Comparison of ENCODE assay signal across 1 cellular context in the genomic region with DNA sequence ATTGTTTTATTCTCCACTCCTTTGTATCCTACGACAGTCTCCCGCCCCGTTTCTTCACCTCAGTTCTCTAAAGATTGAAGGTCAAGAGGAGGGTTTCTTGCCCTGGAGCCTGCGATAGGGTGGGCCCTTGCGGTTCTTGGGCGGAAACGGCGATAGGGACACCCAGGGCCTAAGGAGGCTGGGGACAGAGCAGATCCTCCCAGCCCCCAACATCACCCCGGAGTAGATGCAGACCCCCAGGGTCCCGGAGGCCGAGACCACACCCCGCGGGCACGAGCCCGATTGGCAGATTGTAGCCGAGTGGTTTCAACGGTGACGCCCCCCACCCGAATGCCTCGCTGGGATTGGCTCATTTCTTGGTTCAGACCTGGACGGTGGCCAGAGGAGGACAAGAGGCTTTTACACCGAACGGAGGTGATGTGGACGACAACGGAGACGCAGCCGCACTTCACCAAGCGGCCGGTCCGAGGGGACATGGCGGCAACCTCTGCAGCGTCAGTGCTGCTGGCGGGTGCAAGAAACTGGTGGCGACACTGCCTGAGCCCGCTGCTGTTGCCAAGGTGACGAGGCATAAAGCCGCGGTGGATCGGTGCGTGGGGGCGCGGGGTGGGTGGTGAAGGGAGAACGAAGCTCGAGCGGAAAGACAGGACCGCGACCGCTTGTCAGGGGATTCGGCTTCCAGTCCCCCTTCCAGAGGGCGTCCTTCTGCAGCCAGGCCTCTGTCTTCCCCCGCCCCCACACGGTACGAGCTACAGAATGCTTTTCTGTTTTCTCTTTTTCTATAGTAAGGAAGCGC.
TF ChIP-seq lines count a peak whose summit lies in the region.

No MANE protein-coding gene starts in this region.

TF ChIP-seq in K562, 482 proteins besides CTCF, POLR2A, EP300 and RAD21 (continued from another document and continues in another):
- TF ChIP-seq ARID4B (CRISPR knock-in tag; IDR thresholded peaks at IDR 0.05) (peak; percentile 90), NR2C2 (CRISPR knock-in tag; IDR thresholded peaks at IDR 0.05) (0 out of 2 replicates have a peak, but pooled peaks have one; percentile 26), NR2C2 (tag; IDR thresholded peaks at IDR 0.05) (peak; percentile 43; the same call in 1 of the 2 replicates), GABPB1 (CRISPR knock-in tag; IDR thresholded peaks at IDR 0.05) (peak; percentile 77), BDP1 (IDR thresholded peaks at IDR 0.05; ENCODE audit: insufficient read depth, insufficient read length) (no peak), LCOR (CRISPR knock-in tag; IDR thresholded peaks at IDR 0.05) (peak; percentile 76; the same call in 1 of the 2 replicates), CREB1 (IDR thresholded peaks at IDR 0.05) (peak; percentile 52), CREB1 (CRISPR knock-in tag; IDR thresholded peaks at IDR 0.05) (peak; percentile 61), CAMTA2 (CRISPR knock-in tag; conservative IDR thresholded peaks at IDR 0.05) (0 out of 2 replicates have a peak, but pooled peaks have one; percentile 68), FIP1L1 (IDR thresholded peaks at IDR 0.05; ENCODE audit: low read depth, low read length, poor library complexity, severe bottlenecking) (peak; percentile 39), ZBTB9 (CRISPR knock-in tag; IDR thresholded peaks at IDR 0.05) (peak; percentile 80; the same call in 1 of the 2 replicates), CC2D1A (IDR thresholded peaks at IDR 0.05) (peak; percentile 70; the same call in 1 of the 2 replicates), ATF1 (CRISPR knock-in tag; IDR thresholded peaks at IDR 0.05) (no peak), ATF1 (tag; IDR thresholded peaks at IDR 0.05) (peak; percentile 90), TSC22D4 (tag; IDR thresholded peaks at IDR 0.05) (no peak), DIDO1 (tag; IDR thresholded peaks at IDR 0.05; ENCODE audit: low read depth) (peak; percentile 94), ZC3H11A (IDR thresholded peaks at IDR 0.05; ENCODE audit: low read depth, low read length) (no peak), TAF7 (tag; IDR thresholded peaks at IDR 0.05) (peak; percentile 92), ZC3H4 (CRISPR knock-in tag; IDR thresholded peaks at IDR 0.05; ENCODE audit: borderline replicate concordance) (no peak), KLF16 (IDR thresholded peaks at IDR 0.05) (peak; percentile 65), EP400 (IDR thresholded peaks at IDR 0.05) (peak; percentile 90), RBBP5 (IDR thresholded peaks at IDR 0.05; ENCODE audit: borderline replicate concordance, insufficient read depth, low read length, poor library complexity, severe bottlenecking) (peak; percentile 95), PRMT5 (CRISPR knock-in tag; IDR thresholded peaks at IDR 0.05) (no peak), PHF21A (IDR thresholded peaks at IDR 0.05; ENCODE audit: borderline replicate concordance, low read depth) (0 out of 2 replicates have a peak, but pooled peaks have one; percentile 31), AFF4 (CRISPR knock-in tag; IDR thresholded peaks at IDR 0.05) (peak; percentile 80; the same call in 1 of the 2 replicates), SMARCA4 (IDR thresholded peaks at IDR 0.05) (peak; percentile 65), ZSCAN29 (IDR thresholded peaks at IDR 0.05) (peak; percentile 56; the same call in 1 of the 2 replicates), ARID1B (IDR thresholded peaks at IDR 0.05) (peak; percentile 59), ZNF75A (CRISPR knock-in tag; IDR thresholded peaks at IDR 0.05) (no peak), STAT6 (CRISPR knock-in tag; IDR thresholded peaks at IDR 0.05) (0 out of 2 replicates have a peak, but pooled peaks have one; percentile 57), JUND (IDR thresholded peaks at IDR 0.05; ENCODE audit: borderline replicate concordance, low read depth, low read length) (peak; percentile 70), JUND (tag; IDR thresholded peaks at IDR 0.05; ENCODE audit: borderline replicate concordance, low read depth, low read length) (peak; percentile 32; the same call in 1 of the 3 replicates)
- TF ChIP-seq, protein P1, sequence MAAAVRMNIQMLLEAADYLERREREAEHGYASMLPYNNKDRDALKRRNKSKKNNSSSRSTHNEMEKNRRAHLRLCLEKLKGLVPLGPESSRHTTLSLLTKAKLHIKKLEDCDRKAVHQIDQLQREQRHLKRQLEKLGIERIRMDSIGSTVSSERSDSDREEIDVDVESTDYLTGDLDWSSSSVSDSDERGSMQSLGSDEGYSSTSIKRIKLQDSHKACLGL (CRISPR knock-in tag; IDR thresholded peaks at IDR 0.05; ENCODE audit: borderline replicate concordance, poor library complexity, severe bottlenecking) = no peak
- TF ChIP-seq, protein P2, sequence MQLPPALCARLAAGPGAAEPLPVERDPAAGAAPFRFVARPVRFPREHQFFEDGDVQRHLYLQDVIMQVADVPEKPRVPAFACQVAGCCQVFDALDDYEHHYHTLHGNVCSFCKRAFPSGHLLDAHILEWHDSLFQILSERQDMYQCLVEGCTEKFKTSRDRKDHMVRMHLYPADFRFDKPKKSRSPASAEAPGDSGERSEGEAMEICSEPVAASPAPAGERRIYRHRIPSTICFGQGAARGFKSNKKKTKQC (CRISPR knock-in tag; IDR thresholded peaks at IDR 0.05) = peak; percentile 68; the same call in 1 of the 2 replicates
- TF ChIP-seq, protein P3, sequence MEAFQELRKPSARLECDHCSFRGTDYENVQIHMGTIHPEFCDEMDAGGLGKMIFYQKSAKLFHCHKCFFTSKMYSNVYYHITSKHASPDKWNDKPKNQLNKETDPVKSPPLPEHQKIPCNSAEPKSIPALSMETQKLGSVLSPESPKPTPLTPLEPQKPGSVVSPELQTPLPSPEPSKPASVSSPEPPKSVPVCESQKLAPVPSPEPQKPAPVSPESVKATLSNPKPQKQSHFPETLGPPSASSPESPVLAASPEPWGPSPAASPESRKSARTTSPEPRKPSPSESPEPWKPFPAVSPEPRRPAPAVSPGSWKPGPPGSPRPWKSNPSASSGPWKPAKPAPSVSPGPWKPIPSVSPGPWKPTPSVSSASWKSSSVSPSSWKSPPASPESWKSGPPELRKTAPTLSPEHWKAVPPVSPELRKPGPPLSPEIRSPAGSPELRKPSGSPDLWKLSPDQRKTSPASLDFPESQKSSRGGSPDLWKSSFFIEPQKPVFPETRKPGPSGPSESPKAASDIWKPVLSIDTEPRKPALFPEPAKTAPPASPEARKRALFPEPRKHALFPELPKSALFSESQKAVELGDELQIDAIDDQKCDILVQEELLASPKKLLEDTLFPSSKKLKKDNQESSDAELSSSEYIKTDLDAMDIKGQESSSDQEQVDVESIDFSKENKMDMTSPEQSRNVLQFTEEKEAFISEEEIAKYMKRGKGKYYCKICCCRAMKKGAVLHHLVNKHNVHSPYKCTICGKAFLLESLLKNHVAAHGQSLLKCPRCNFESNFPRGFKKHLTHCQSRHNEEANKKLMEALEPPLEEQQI (IDR thresholded peaks at IDR 0.05) = no peak
- TF ChIP-seq, protein P4, sequence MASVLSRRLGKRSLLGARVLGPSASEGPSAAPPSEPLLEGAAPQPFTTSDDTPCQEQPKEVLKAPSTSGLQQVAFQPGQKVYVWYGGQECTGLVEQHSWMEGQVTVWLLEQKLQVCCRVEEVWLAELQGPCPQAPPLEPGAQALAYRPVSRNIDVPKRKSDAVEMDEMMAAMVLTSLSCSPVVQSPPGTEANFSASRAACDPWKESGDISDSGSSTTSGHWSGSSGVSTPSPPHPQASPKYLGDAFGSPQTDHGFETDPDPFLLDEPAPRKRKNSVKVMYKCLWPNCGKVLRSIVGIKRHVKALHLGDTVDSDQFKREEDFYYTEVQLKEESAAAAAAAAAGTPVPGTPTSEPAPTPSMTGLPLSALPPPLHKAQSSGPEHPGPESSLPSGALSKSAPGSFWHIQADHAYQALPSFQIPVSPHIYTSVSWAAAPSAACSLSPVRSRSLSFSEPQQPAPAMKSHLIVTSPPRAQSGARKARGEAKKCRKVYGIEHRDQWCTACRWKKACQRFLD (CRISPR knock-in tag; IDR thresholded peaks at IDR 0.05) = peak; percentile 56; the same call in 1 of the 2 replicates
- TF ChIP-seq, protein P5, sequence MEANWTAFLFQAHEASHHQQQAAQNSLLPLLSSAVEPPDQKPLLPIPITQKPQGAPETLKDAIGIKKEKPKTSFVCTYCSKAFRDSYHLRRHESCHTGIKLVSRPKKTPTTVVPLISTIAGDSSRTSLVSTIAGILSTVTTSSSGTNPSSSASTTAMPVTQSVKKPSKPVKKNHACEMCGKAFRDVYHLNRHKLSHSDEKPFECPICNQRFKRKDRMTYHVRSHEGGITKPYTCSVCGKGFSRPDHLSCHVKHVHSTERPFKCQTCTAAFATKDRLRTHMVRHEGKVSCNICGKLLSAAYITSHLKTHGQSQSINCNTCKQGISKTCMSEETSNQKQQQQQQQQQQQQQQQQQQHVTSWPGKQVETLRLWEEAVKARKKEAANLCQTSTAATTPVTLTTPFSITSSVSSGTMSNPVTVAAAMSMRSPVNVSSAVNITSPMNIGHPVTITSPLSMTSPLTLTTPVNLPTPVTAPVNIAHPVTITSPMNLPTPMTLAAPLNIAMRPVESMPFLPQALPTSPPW (CRISPR knock-in tag; IDR thresholded peaks at IDR 0.05) = peak; percentile 56
